Comparison of ENCODE assay signal across 19 cellular contexts in the genomic region with DNA sequence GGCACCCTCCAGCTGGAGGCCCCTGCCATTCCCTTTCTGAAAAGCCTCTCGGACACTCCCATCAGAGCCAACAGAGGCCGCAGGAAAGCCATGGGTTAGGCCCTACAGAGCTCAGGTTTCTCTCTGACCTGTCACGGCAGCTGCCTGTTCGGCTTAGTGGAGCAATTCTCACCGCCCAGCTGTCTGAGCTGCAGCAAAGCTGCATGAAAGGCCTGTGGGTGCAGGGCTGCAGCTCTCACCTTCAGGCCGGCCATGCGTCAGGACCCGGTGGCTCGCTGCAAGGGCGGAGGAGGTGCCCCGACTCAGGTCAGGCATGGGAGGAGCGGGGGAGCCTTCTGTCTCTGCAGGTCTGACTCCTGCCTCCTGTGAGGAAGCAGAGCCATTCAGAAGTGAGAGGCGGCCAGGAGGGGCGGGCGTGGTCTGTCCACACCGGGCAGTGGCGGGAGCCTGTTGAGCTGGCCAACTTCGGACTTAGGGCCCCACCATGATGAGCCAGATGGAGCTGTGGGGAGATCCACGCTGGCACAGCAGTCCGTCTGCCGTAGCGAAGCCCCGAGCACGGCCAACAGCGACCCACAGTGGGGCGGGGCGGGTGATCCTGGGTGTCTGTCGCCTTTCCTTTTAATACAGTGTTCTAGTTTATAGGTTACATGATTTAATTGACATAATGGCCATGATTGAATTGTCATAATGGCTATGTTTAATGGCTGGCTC. TPM values are rescaled to one million over a fixed set of nuclear protein-coding genes. Genes with fewer than 3 reads are reported as not detected.
DNase-seq lines count a peak whose midpoint lies in the region; ATAC-seq and TF ChIP-seq lines count a peak whose summit lies in the region.
"Had no signal": no experiment of that assay in that cellular context is flagged by ENCODE, and none has a peak within 500 bp of the region (broad histone marks: within the 10 kb centered on the region; RNA-seq: fewer than 3 reads in every experiment).

No MANE protein-coding gene starts in this region.

- H3K4me3 ChIP-seq in endodermal cell (ENCODE audit: low read length) (no peak overlapping the region), osteoblast (ENCODE audit: insufficient read depth, low read length) (no peak overlapping the region)

- H3K4me1 ChIP-seq in endodermal cell (ENCODE audit: control insufficient read depth, insufficient read depth, low read length): no peaks in the 10 kb centered on the region
- H3K4me1 ChIP-seq in osteoblast (ENCODE audit: insufficient read depth, low read length): no peaks in the 10 kb centered on the region
- H3K4me1 ChIP-seq: Caco-2, foreskin keratinocyte had no signal

- H3K9me3 Mint-ChIP-seq in endodermal cell: no peaks in the 10 kb centered on the region

- WGBS in endodermal cell (ENCODE audit: insufficient coverage in 1 of 2, insufficient read length in 1 of 2), 2 experiments: 84 to 85% methylated on average over 17 to 28 of the region's 28 CpGs

- H3K27me3 ChIP-seq in endodermal cell (ENCODE audit: control insufficient read depth, insufficient read depth, low read length, poor library complexity, severe bottlenecking) (no peaks in the 10 kb centered on the region), osteoblast (ENCODE audit: insufficient read depth, low read length) (no peaks in the 10 kb centered on the region)

- no peaks in the 10 kb centered on the region for H3K27me3 Mint-ChIP-seq in endodermal cell (ENCODE audit: insufficient read depth)

- H3K9me3 ChIP-seq in endodermal cell (ENCODE audit: control insufficient read depth, low read length) (no peaks in the 10 kb centered on the region), osteoblast (ENCODE audit: low read depth, low read length) (no peaks in the 10 kb centered on the region)
- H3K9me3 ChIP-seq: Caco-2, neutrophil had no signal

- H3K27ac Mint-ChIP-seq in endodermal cell: no peak overlapping the region
- H3K27ac Mint-ChIP-seq: activated CD4-positive, alpha-beta T cell treated with anti-CD3 and anti-CD28 coated beads, Interleukin-2, amount 10 ng/mL, durations not matched to agents 7 days and 5 days; B cell had no signal

- H3K9ac ChIP-seq in endodermal cell (ENCODE audit: extremely low read depth, low read length, poor library complexity, severe bottlenecking): no peak overlapping the region

- H3K36me3 Mint-ChIP-seq in endodermal cell (ENCODE audit: low read depth): no peaks in the 10 kb centered on the region

- no peak for ATAC-seq in HG03565 (IDR thresholded peaks at IDR 0.05; ENCODE audit: unreplicated experiment)
- ATAC-seq in HG02885 (IDR thresholded peaks at IDR 0.05; ENCODE audit: poor library complexity, unreplicated experiment): no peak
- ATAC-seq: foreskin keratinocyte had no signal

- no peaks in the 10 kb centered on the region for H3K36me3 ChIP-seq in endodermal cell (ENCODE audit: control insufficient read depth, insufficient read depth, low read length)
- H3K36me3 ChIP-seq in osteoblast (ENCODE audit: insufficient read depth, low read length): no peaks in the 10 kb centered on the region
- H3K36me3 ChIP-seq: neutrophil had no signal

- H3K4me3 Mint-ChIP-seq in endodermal cell: no peak overlapping the region
- H3K4me3 Mint-ChIP-seq: activated CD4-positive, alpha-beta T cell treated with anti-CD3 and anti-CD28 coated beads, Interleukin-2, amount 10 ng/mL, durations not matched to agents 7 days and 5 days; B cell had no signal

- no peaks in the 10 kb centered on the region for H3K4me1 Mint-ChIP-seq in endodermal cell
- H3K4me1 Mint-ChIP-seq: B cell had no signal

- H3K79me2 ChIP-seq in osteoblast (ENCODE audit: insufficient read depth, low read length): no peaks in the 10 kb centered on the region

- no peak for TF ChIP-seq CTCF in endodermal cell (conservative IDR thresholded peaks at IDR 0.05)
- TF ChIP-seq CTCF in osteoblast (IDR thresholded peaks at IDR 0.05; ENCODE audit: extremely low read depth, low read depth, low read length): no peak

- H3K27ac ChIP-seq in endodermal cell (ENCODE audit: low read depth, low read length) (no peak overlapping the region), osteoblast (ENCODE audit: low read depth, low read length) (no peak overlapping the region)
- H3K27ac ChIP-seq: foreskin keratinocyte, neutrophil had no signal

- DNase-seq in HPDE6-E6E7 (ENCODE audit: extremely low spot score) (peak; percentile 11), NCI-H2196 (lab: John Stamatoyannopoulos, UW; ENCODE audit: unreplicated experiment) (peak; percentile 30), endodermal cell (peak; percentile 68), osteoblast (ENCODE audit: insufficient read length, low spot score, missing footprints) (peak; percentile 55), GM19238 (ENCODE audit: insufficient read length, low spot score) (no peak)
- DNase-seq: activated CD4-positive, alpha-beta T cell treated with anti-CD3 and anti-CD28 coated beads, Interleukin-2, amount 10 ng/mL, durations not matched to agents 7 days and 5 days; activated gamma-delta T cell; Caco-2; foreskin keratinocyte; NCI-H2227 treated with DMSO at 0.1 percent for 48 hours; NK-92 treated with Interleukin-12 subunit alpha and Interleukin-12 subunit beta, amount 100 ng/mL, for 24 hours; SW 1271 had no signal

- no peak overlapping the region for H3K4me2 ChIP-seq in osteoblast (ENCODE audit: insufficient read depth, low read length)

- no peak overlapping the region for H2AFZ ChIP-seq in osteoblast (ENCODE audit: low read length)

- no peaks in the 10 kb centered on the region for H4K20me1 ChIP-seq in osteoblast (ENCODE audit: insufficient read depth, low read length)

RNA-seq across cellular contexts. Expression of gene PDE6B, which starts 23.4 kb away (rescaled TPM):
- total RNA-seq in endodermal cell (10 to 100 TPM; 12.4 to 14.6 TPM), osteoblast (not detected in 2 replicates)
- 5.0 TPM for polyA plus RNA-seq in endodermal cell (2013, experiment 1 of 2)
- 2.4 TPM for polyA plus RNA-seq in endodermal cell (2013, experiment 2 of 2)
- total RNA-seq: bronchial epithelial cell, Caco-2, H4, RPMI7951 had no signal

RNA-seq across cellular contexts. Expression of gene ATP5ME, which starts 25.3 kb away (rescaled TPM):
- total RNA-seq in endodermal cell: 100 to 1,000 TPM; 407 to 456 TPM
- 299 TPM for polyA plus RNA-seq in endodermal cell (2013, experiment 1 of 2)
- polyA plus RNA-seq in endodermal cell (2013, experiment 2 of 2): 303 TPM
- 60.8 and 70.4 TPM in 2 replicates for total RNA-seq in osteoblast

RNA-seq across cellular contexts. Expression of gene MYL5, which starts 25.6 kb away (rescaled TPM):
- total RNA-seq in endodermal cell: 10 to 100 TPM; 20.0 to 23.4 TPM
- 8.7 TPM for polyA plus RNA-seq in endodermal cell (2013, experiment 1 of 2)
- polyA plus RNA-seq in endodermal cell (2013, experiment 2 of 2): 6.1 TPM
- 17.7 and 22.8 TPM in 2 replicates for total RNA-seq in osteoblast

RNA-seq across cellular contexts. Expression of gene SLC49A3, which starts 40.2 kb away (rescaled TPM):
- 10 to 100 TPM; 15.1 to 16.4 TPM for total RNA-seq in endodermal cell
- polyA plus RNA-seq in endodermal cell (2013, experiment 1 of 2): 2.0 TPM
- 1.0 TPM for polyA plus RNA-seq in endodermal cell (2013, experiment 2 of 2)
- 11.6 and 13.6 TPM in 2 replicates for total RNA-seq in osteoblast
- total RNA-seq: H4, RPMI7951 had no signal

RNA-seq across cellular contexts. Expression of gene PCGF3, which starts 56.9 kb away (rescaled TPM):
- total RNA-seq in endodermal cell (10 to 100 TPM; 53.1 to 64.0 TPM), osteoblast (32.7 and 43.1 TPM in 2 replicates)
- 64.4 TPM for polyA plus RNA-seq in endodermal cell (2013, experiment 1 of 2)
- polyA plus RNA-seq in endodermal cell (2013, experiment 2 of 2): 55.3 TPM

Comparison
In these comparisons a context has a peak if more than half of its experiments do, and no peak if none do; other contexts are left out.
1. RNA of gene PDE6B, which starts 23.4 kb away (total RNA-seq): 12.4 to 14.6 TPM in endodermal cell; not detected in osteoblast; every median in the first group is over 10 times any median in the second.